In the genomic region with DNA sequence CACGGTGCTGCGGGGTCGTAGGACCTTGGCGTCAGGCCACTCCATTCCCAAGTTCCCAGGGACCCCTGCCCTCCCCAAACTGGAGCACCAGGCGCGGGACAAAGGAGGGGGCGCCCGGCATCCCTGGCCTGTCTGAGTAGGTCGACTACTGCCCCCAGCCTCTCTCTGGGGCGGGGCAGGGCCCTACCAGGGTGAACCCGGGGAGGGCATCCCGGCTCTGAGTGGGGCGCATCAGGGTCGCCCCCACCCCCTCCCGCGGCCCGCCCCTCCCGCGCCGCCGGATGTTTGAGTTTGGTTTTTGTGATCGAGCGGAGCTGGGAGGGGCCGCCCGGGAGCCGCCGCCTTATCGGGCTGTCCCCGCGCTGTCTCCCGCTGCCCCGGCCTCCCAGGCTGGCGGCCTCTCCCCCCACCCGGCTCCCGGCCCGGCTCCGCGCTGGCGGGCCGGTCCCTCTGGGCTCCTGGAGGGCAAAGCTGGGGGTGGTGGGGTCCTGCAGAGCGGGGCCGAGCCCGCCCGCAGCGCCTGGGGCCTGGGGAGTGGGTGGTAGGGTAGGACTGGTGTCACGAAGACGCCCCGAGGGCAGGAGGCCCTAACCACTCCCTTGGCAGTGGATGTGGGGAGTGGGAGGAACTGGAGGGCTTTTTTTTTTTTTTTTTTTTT, we compare ENCODE assay signal across 9 cellular contexts. TPM values are rescaled to one million over a fixed set of nuclear protein-coding genes. Genes with fewer than 3 reads are reported as not detected.
DNase-seq lines count a peak whose midpoint lies in the region; ATAC-seq and TF ChIP-seq lines count a peak whose summit lies in the region.
"Had no signal": no experiment of that assay in that cellular context is flagged by ENCODE, and none has a peak within 500 bp of the region (broad histone marks: within the 10 kb centered on the region; RNA-seq: fewer than 3 reads in every experiment).

No MANE protein-coding gene starts in this region.

- H3K27ac ChIP-seq in SJCRH30 (no peak overlapping the region), endodermal cell (ENCODE audit: low read depth, low read length) (no peak overlapping the region), PC-9 (no peak overlapping the region)
- H3K27ac ChIP-seq in naive thymus-derived CD4-positive, alpha-beta T cell (ENCODE audit: low read depth, low read length): peak overlapping the region; percentile 56

- H3K27me3 Mint-ChIP-seq in endodermal cell (ENCODE audit: insufficient read depth): peaks cover 2% of the 10 kb centered on the region
- H3K27me3 Mint-ChIP-seq in naive thymus-derived CD4-positive, alpha-beta T cell: peaks cover 0 to 17% (median 0%) of the 10 kb centered on the region in 5 donors

- WGBS in endodermal cell (ENCODE audit: insufficient coverage in 1 of 2, insufficient read length in 1 of 2), 2 experiments: 30 to 33% methylated on average over 4 to 47 of the region's 48 CpGs

- intact Hi-C loops in naive thymus-derived CD4-positive, alpha-beta T cell (cut with micrococcal nuclease): loop anchor here (1.0 to 5.0 kb wide), 2 partner anchors 47 kb away; partner anchors contain the start of gene SMAD6 (in 2 of the 2)
- intact Hi-C loops in PC-9 (cut with micrococcal nuclease; ENCODE audit: unreplicated experiment): no loop called here

- H3K79me2 ChIP-seq in PC-9 (ENCODE audit: low read depth): no peaks in the 10 kb centered on the region

- H3K36me3 ChIP-seq in SJCRH30: no peaks in the 10 kb centered on the region
- no peaks in the 10 kb centered on the region for H3K36me3 ChIP-seq in endodermal cell (ENCODE audit: control insufficient read depth, insufficient read depth, low read length)
- H3K36me3 ChIP-seq in naive thymus-derived CD4-positive, alpha-beta T cell (ENCODE audit: control insufficient read depth in 2 of 3, insufficient read depth in 3 of 3, low read length in 3 of 3): no peaks in the 10 kb centered on the region
- H3K36me3 ChIP-seq in MG63: no peaks in the 10 kb centered on the region
- no peaks in the 10 kb centered on the region for H3K36me3 ChIP-seq in PC-9 (ENCODE audit: low read depth)
- H3K36me3 ChIP-seq: adrenal gland had no signal

- TF ChIP-seq CTCF in AG10803 (conservative IDR thresholded peaks at IDR 0.05; ENCODE audit: low read length): no peak
- TF ChIP-seq CTCF in endodermal cell (conservative IDR thresholded peaks at IDR 0.05): no peak
- no peak for TF ChIP-seq CTCF in PC-9 (conservative IDR thresholded peaks at IDR 0.05)

- H3K4me3 ChIP-seq in AG10803 (ENCODE audit: low read length) (0 out of 2 replicates have a peak overlapping the region, but pooled peaks have one; percentile 22), SJCRH30 (peak overlapping the region; percentile 46), endodermal cell (ENCODE audit: low read length) (no peak overlapping the region), MG63 (no peak overlapping the region), PC-9 (no peak overlapping the region)
- H3K4me3 ChIP-seq in naive thymus-derived CD4-positive, alpha-beta T cell (ENCODE audit: low read length): peak overlapping the region; percentile 24

- H3K36me3 Mint-ChIP-seq in endodermal cell (ENCODE audit: low read depth): no peaks in the 10 kb centered on the region
- no peaks in the 10 kb centered on the region for H3K36me3 Mint-ChIP-seq in naive thymus-derived CD4-positive, alpha-beta T cell

- H4K20me1 ChIP-seq in PC-9 (ENCODE audit: insufficient read depth): no peaks in the 10 kb centered on the region

- H2AFZ ChIP-seq in PC-9: no peak overlapping the region

- H3F3A ChIP-seq in PC-9 (ENCODE audit: insufficient read depth, low read depth): peaks cover 4% of the 10 kb centered on the region; the same call in 1 of the 2 replicates

- peak overlapping the region; percentile 3 for H3K4me3 Mint-ChIP-seq in endodermal cell
- peak overlapping the region in 7 of 10 donors; percentile 57 to 74 (median 67) for H3K4me3 Mint-ChIP-seq in naive thymus-derived CD4-positive, alpha-beta T cell

- H3K27ac Mint-ChIP-seq in endodermal cell: no peak overlapping the region
- peak overlapping the region in 1 of 9 donors; percentile 55 for H3K27ac Mint-ChIP-seq in naive thymus-derived CD4-positive, alpha-beta T cell

- CTCF ChIA-PET in naive thymus-derived CD4-positive, alpha-beta T cell (lab: Charles Lee): no interaction called here
- CTCF ChIA-PET in PC-9 (lab: Charles Lee): no interaction called here

- H3K4me1 Mint-ChIP-seq in endodermal cell: peaks cover 41% of the 10 kb centered on the region
- H3K4me1 Mint-ChIP-seq in naive thymus-derived CD4-positive, alpha-beta T cell: peaks cover 0 to 18% (median 10%) of the 10 kb centered on the region in 7 donors

- no peaks in the 10 kb centered on the region for H3K9me3 Mint-ChIP-seq in endodermal cell
- H3K9me3 Mint-ChIP-seq in naive thymus-derived CD4-positive, alpha-beta T cell: peaks cover 0 to 1% (median 0%) of the 10 kb centered on the region in 11 donors

- no peaks in the 10 kb centered on the region for H3K9me2 ChIP-seq in PC-9 (ENCODE audit: insufficient read depth)

- H3K4me1 ChIP-seq in SJCRH30: peaks cover 14% of the 10 kb centered on the region; the same call in 1 of the 2 replicates
- H3K4me1 ChIP-seq in endodermal cell (ENCODE audit: control insufficient read depth, insufficient read depth, low read length): peaks cover 17% of the 10 kb centered on the region
- peaks cover 0 to 4% of the 10 kb centered on the region in 2 donors for H3K4me1 ChIP-seq in naive thymus-derived CD4-positive, alpha-beta T cell (ENCODE audit: control insufficient read depth in 2 of 2, insufficient read depth in 2 of 2, low read length in 2 of 2)
- peaks cover 15% of the 10 kb centered on the region; the same call in 1 of the 2 replicates for H3K4me1 ChIP-seq in PC-9 (replicated peaks; ENCODE audit: insufficient read depth)

- 0 out of 2 replicates have a peak, but pooled peaks cover 2% of the 10 kb centered on the region for H3K27me3 ChIP-seq in SJCRH30
- no peaks in the 10 kb centered on the region for H3K27me3 ChIP-seq in endodermal cell (ENCODE audit: control insufficient read depth, insufficient read depth, low read length, poor library complexity, severe bottlenecking)
- no peaks in the 10 kb centered on the region for H3K27me3 ChIP-seq in naive thymus-derived CD4-positive, alpha-beta T cell (ENCODE audit: control insufficient read depth in 2 of 2, insufficient read depth in 2 of 2, low read length in 2 of 2)
- H3K27me3 ChIP-seq in MG63: no peaks in the 10 kb centered on the region
- H3K27me3 ChIP-seq in PC-9 (ENCODE audit: insufficient read depth, low read depth): no peaks in the 10 kb centered on the region
- H3K27me3 ChIP-seq: adrenal gland had no signal

- ATAC-seq in naive thymus-derived CD4-positive, alpha-beta T cell: peak; percentile 42
- ATAC-seq in GM19023 (IDR thresholded peaks at IDR 0.05; ENCODE audit: unreplicated experiment): no peak

- DNase-seq in AG10803 (ENCODE audit: low read depth) (no peak), SJCRH30 (no peak), endodermal cell (peak; percentile 76), occipital lobe (lab: John Stamatoyannopoulos, UW) (no peak), MG63 (no peak), PC-9 (no peak)
- DNase-seq in naive thymus-derived CD4-positive, alpha-beta T cell: peak in 7 of 9 donors; percentile 21 to 57 (median 30)

- no peak overlapping the region for H3K4me2 ChIP-seq in PC-9

- H3K9me3 ChIP-seq in SJCRH30 (replicated peaks): no peaks in the 10 kb centered on the region
- H3K9me3 ChIP-seq in endodermal cell (ENCODE audit: control insufficient read depth, low read length): no peaks in the 10 kb centered on the region
- H3K9me3 ChIP-seq in naive thymus-derived CD4-positive, alpha-beta T cell (ENCODE audit: control insufficient read depth in 2 of 3, low read length in 3 of 3): no peaks in the 10 kb centered on the region
- no peaks in the 10 kb centered on the region for H3K9me3 ChIP-seq in MG63
- no peaks in the 10 kb centered on the region for H3K9me3 ChIP-seq in PC-9 (ENCODE audit: insufficient read depth, low read depth)
- H3K9me3 ChIP-seq: adrenal gland had no signal

- H3K9ac ChIP-seq in endodermal cell (ENCODE audit: extremely low read depth, low read length, poor library complexity, severe bottlenecking): no peak overlapping the region

- no TSS peak for BruUV-seq in PC-9 (replicated peaks; lab: Mats Ljungman, UMichigan)

- POLR2A ChIA-PET in naive thymus-derived CD4-positive, alpha-beta T cell (lab: Charles Lee): interaction anchor here (1.2 to 1.6 kb wide), 2 partner anchors 16 to 49 kb away, joined by 3 to 4 read pairs; no protein-coding TSS in a partner anchor
- POLR2A ChIA-PET in PC-9 (lab: Charles Lee; ENCODE audit: unreplicated experiment): no interaction called here

RNA-seq across cellular contexts. Expression of gene SMAD6, which starts 47.2 kb away (rescaled TPM):
- total RNA-seq in SJCRH30 (2014; rRNA removed; shearing (Covaris generic)): 6.7 and 7.6 TPM in 2 replicates
- total RNA-seq in endodermal cell (100 to 1,000 TPM; 190 to 213 TPM), occipital lobe (1.9 TPM), PC-9 (2021) (7.1 and 10.6 TPM in 2 replicates)
- polyA plus RNA-seq in endodermal cell (2013, experiment 1 of 2): 16.0 TPM
- 17.3 TPM for polyA plus RNA-seq in endodermal cell (2013, experiment 2 of 2)
- under 1 TPM; 0.27 to 0.76 (median 0.40) TPM for total RNA-seq in naive thymus-derived CD4-positive, alpha-beta T cell
- polyA plus RNA-seq in naive thymus-derived CD4-positive, alpha-beta T cell: not detected
- total RNA-seq in MG63 (2014; rRNA removed; shearing (Covaris generic); ENCODE audit: low replicate concordance): 34.3 and 37.8 TPM in 2 replicates

Comparison
In these comparisons a context has a peak if more than half of its experiments do, and no peak if none do; other contexts are left out.
1. DNase-seq: peak in endodermal cell (single experiment) and naive thymus-derived CD4-positive, alpha-beta T cell (7 of 9); none in AG10803 (single experiment), SJCRH30 (0 of 2), occipital lobe (single experiment), MG63 (single experiment) and PC-9 (0 of 2).
2. H3K4me3 ChIP-seq: peak in AG10803 (single experiment), SJCRH30 (single experiment) and naive thymus-derived CD4-positive, alpha-beta T cell (single experiment); none in endodermal cell (single experiment), MG63 (single experiment) and PC-9 (single experiment).